33 cellular contexts compared by ENCODE assay signal in genomic region chr3:14799146-14799545, GRCh38. TPM values are rescaled to one million over a fixed set of nuclear protein-coding genes. Genes with fewer than 3 reads are reported as not detected.
"Had no signal": no experiment of that assay in that cellular context is flagged by ENCODE, and none has a peak within 500 bp of the region (broad histone marks: within the 10 kb centered on the region; RNA-seq: fewer than 3 reads in every experiment).

No MANE protein-coding gene starts in this region.

- H3K27ac Mint-ChIP-seq: activated B cell treated with CpG ODN at 0.5 μM for 24 hours; activated CD8-positive, alpha-beta T cell treated with anti-CD3 and anti-CD28 coated beads for 36 hours; activated naive CD8-positive, alpha-beta T cell; activated T-helper 17 cell treated with anti-CD3 and anti-CD28 coated beads, Interleukin-2, amount 50 U/mL, for 72 hours; dendritic cell treated with granulocyte-macrophage colony-stimulating factor and Interleukin-4, amounts not matched to agents 40 ng/mL and 50 ng/mL, for 4 days; effector memory CD8-positive, alpha-beta T cell; T-helper 17 cell; T-helper 2 cell treated with Interferon-gamma antibody and Interleukin-4, amounts not matched to agents 5 μg/mL and 100 μg/mL, for 36 hours had no signal

- H3K36me3 Mint-ChIP-seq: activated naive CD8-positive, alpha-beta T cell had no signal

- ATAC-seq: activated CD4-positive, CD25-positive, alpha-beta regulatory T cell treated with anti-CD3 and anti-CD28 coated beads, Interleukin-2, amount 50 U/mL, for 24 hours; activated CD8-positive, alpha-beta T cell treated with anti-CD3 and anti-CD28 coated beads for 36 hours; activated T-cell treated with anti-CD3 and anti-CD28 coated beads, Interleukin-2, amount 50 U/mL, for 4 hours; activated T-helper 17 cell treated with anti-CD3 and anti-CD28 coated beads, Interleukin-2, amount 50 U/mL, for 72 hours; effector memory CD8-positive, alpha-beta T cell; esophagus mucosa; foreskin keratinocyte; gastrocnemius medialis; heart left ventricle; T-helper 17 cell had no signal

- H3K4me1 ChIP-seq: foreskin keratinocyte, gastrocnemius medialis had no signal

- H3K27ac ChIP-seq: brain microvascular endothelial cell, coronary artery, foreskin keratinocyte, gastrocnemius medialis, heart left ventricle, WERI-Rb-1 had no signal

- H3K27me3 ChIP-seq: gastrocnemius medialis had no signal

- H3K4me1 Mint-ChIP-seq: activated B cell treated with CpG ODN at 0.5 μM for 24 hours; central memory CD8-positive, alpha-beta T cell had no signal

- H3K9me3 ChIP-seq: gastrocnemius medialis had no signal

- H3K9me3 Mint-ChIP-seq: activated CD8-positive, alpha-beta T cell treated with anti-CD3 and anti-CD28 coated beads for 36 hours; activated T-cell treated with anti-CD3 and anti-CD28 coated beads, Interleukin-2, amount 50 U/mL, for 4 hours; activated T-helper 17 cell treated with anti-CD3 and anti-CD28 coated beads, Interleukin-2, amount 50 U/mL, for 72 hours; central memory CD8-positive, alpha-beta T cell; dendritic cell treated with granulocyte-macrophage colony-stimulating factor and Interleukin-4, amounts not matched to agents 40 ng/mL and 50 ng/mL, for 4 days; effector memory CD8-positive, alpha-beta T cell; T-helper 2 cell treated with Interferon-gamma antibody and Interleukin-4, amounts not matched to agents 5 μg/mL and 100 μg/mL, for 36 hours had no signal

- H3K36me3 ChIP-seq: brain microvascular endothelial cell, gastrocnemius medialis, heart left ventricle, WERI-Rb-1 had no signal

- H3K4me3 ChIP-seq: coronary artery, gastrocnemius medialis, heart left ventricle had no signal

- H3K4me3 Mint-ChIP-seq: activated B cell treated with CpG ODN at 0.5 μM for 24 hours; activated CD8-positive, alpha-beta T cell treated with anti-CD3 and anti-CD28 coated beads for 36 hours; activated naive CD8-positive, alpha-beta T cell; activated T-cell treated with anti-CD3 and anti-CD28 coated beads, Interleukin-2, amount 50 U/mL, for 4 hours; activated T-helper 17 cell treated with anti-CD3 and anti-CD28 coated beads, Interleukin-2, amount 50 U/mL, for 72 hours; central memory CD8-positive, alpha-beta T cell; dendritic cell treated with granulocyte-macrophage colony-stimulating factor and Interleukin-4, amounts not matched to agents 40 ng/mL and 50 ng/mL, for 4 days; effector memory CD8-positive, alpha-beta T cell; T-helper 17 cell; T-helper 2 cell treated with Interferon-gamma antibody and Interleukin-4, amounts not matched to agents 5 μg/mL and 100 μg/mL, for 36 hours had no signal

- DNase-seq: activated B cell treated with CpG ODN at 0.5 μM for 24 hours; activated CD4-positive, alpha-beta T cell treated with anti-CD3 and anti-CD28 coated beads for 48 hours; activated CD4-positive, alpha-beta T cell treated with anti-CD3 and anti-CD28 coated beads, Interleukin-2, amount 50 U/mL, for 1 hour; activated CD4-positive, alpha-beta T cell treated with anti-CD3 and anti-CD28 coated beads, Interleukin-2, amount 50 U/mL, for 48 hours; activated CD8-positive, alpha-beta memory T cell treated with anti-CD3 and anti-CD28 coated beads for 24 hours; activated CD8-positive, alpha-beta T cell treated with anti-CD3 and anti-CD28 coated beads for 36 hours; activated effector memory CD4-positive, alpha-beta T cell treated with Interleukin-2 at 50 U/mL for 16 hours; activated gamma-delta T cell treated with Interleukin-2 at 50 U/mL for 16 hours; activated naive CD4-positive, alpha-beta T cell treated with anti-CD3 and anti-CD28 coated beads, Interleukin-2, amount 50 U/mL, for 16 hours; activated naive CD4-positive, alpha-beta T cell treated with Interleukin-2 at 50 U/mL for 16 hours; activated T-cell treated with anti-CD3 and anti-CD28 coated beads, Interleukin-2, amount 50 U/mL, for 4 hours; amniotic stem cell; anterior cingulate cortex; brain microvascular endothelial cell; effector CD4-positive, alpha-beta T cell; effector memory CD8-positive, alpha-beta T cell; foreskin keratinocyte; gastrocnemius medialis; glutamatergic neuron; heart left ventricle; T-helper 1 cell; T-helper 17 cell; T1000; WERI-Rb-1 had no signal

RNA-seq across cellular contexts. Expression of gene FGD5, which starts 19.6 kb away (rescaled TPM):
- total RNA-seq: activated B cell treated with CpG ODN at 0.5 μM for 24 hours; activated CD8-positive, alpha-beta T cell treated with anti-CD3 and anti-CD28 coated beads for 36 hours; bronchial epithelial cell; foreskin keratinocyte; T-helper 17 cell had no signal
- polyA plus RNA-seq: foreskin keratinocyte had no signal
